In the genomic region with DNA sequence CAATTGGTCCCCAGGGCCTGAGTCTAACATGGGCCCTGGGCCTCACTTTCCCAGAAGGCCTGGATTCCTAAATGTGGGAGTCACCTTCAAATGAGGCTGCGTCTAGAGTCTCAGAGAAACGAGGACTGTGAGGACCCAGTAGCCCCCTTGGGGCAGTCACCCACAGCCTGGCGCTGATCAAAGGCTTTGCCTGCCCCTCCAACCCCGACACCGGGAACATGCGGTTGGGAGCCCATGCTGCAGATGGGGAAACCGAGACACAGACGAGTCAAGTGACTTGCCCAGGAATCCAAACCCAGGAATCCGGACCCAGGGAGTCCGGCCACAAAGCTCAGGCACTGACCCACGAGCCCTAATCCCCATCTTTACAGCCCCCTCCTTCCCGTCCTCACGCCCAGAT, we compare ENCODE assay signal across 1 cellular context.
TF ChIP-seq lines count a peak whose summit lies in the region.

No MANE protein-coding gene starts in this region.

TF ChIP-seq in HepG2, 621 proteins besides CTCF, POLR2A, EP300 and RAD21 (continued from another document):
- TF ChIP-seq CBX5 (CRISPR knock-in tag; IDR thresholded peaks at IDR 0.05; ENCODE audit: borderline replicate concordance) (no peak), ZNF800 (CRISPR knock-in tag; IDR thresholded peaks at IDR 0.05) (no peak), ZFP90 (CRISPR knock-in tag; IDR thresholded peaks at IDR 0.05; ENCODE audit: borderline replicate concordance) (no peak)
